ENCODE assay signal across 10 cellular contexts in the genomic region with DNA sequence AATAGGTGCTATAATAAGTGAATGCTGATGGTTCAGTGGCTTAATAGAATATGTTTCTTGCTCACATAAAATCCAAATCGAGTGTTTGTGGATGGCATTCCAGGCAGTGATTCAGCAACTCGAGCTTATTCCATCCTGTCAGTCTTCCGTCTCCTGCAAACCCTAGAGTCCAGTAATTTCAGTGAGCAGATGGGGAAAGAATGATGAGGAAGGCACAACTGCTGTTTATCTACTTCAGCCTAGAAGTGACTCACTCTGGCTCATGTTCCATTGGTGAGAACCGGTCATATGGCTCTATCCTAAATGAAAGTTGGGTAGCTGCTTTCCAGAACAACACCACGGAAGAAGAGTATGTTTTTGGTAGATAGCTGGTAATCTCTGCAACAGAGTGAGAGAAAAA.
DNase-seq lines count a peak whose midpoint lies in the region; ATAC-seq and TF ChIP-seq lines count a peak whose summit lies in the region.
"Had no signal": no experiment of that assay in that cellular context is flagged by ENCODE, and none has a peak within 500 bp of the region (broad histone marks: within the 10 kb centered on the region; RNA-seq: fewer than 3 reads in every experiment).

No MANE protein-coding gene starts in this region.

- DNase-seq in HFFc6 = peak; percentile 41
- DNase-seq in glomerular visceral epithelial cell (ENCODE audit: extremely low spot score) = peak; percentile 50
- peak; percentile 16 for DNase-seq in thoracic aorta (ENCODE audit: low spot score)
- DNase-seq in NCI-H1105 (lab: John Stamatoyannopoulos, UW) = no peak
- DNase-seq: NCI-H1417 treated with DMSO at 0.1 percent for 48 hours; stimulated activated CD4-positive, alpha-beta T cell treated with anti-CD3 and anti-CD28 coated beads, Interleukin-15, amount 100 ng/mL, for 24 hours had no signal

- peak overlapping the region; percentile 41 for H3K4me3 ChIP-seq in thoracic aorta

- H3K4me3 Mint-ChIP-seq in HFFc6 = no peak overlapping the region; the same call in 1 of the 2 replicates
- H3K4me3 Mint-ChIP-seq: memory B cell had no signal

- H3K4me1 Mint-ChIP-seq in HFFc6 (ENCODE audit: low read depth) = peaks cover 9% of the 10 kb centered on the region; the same call in 1 of the 2 replicates
- H3K4me1 Mint-ChIP-seq: memory B cell had no signal

- no peaks in the 10 kb centered on the region for H3K36me3 ChIP-seq in thoracic aorta

- no peaks in the 10 kb centered on the region for H3K27me3 ChIP-seq in thoracic aorta (replicated peaks; ENCODE audit: insufficient read depth)

- TF ChIP-seq CTCF in HFFc6 (IDR thresholded peaks at IDR 0.05) = no peak
- TF ChIP-seq CTCF in thoracic aorta (IDR thresholded peaks at IDR 0.05) = no peak

- H3K36me3 Mint-ChIP-seq in HFFc6 (ENCODE audit: low read depth) = no peaks in the 10 kb centered on the region
- H3K36me3 Mint-ChIP-seq: memory B cell had no signal

- peak overlapping the region; percentile 39 to 57 for H3K27ac ChIP-seq in thoracic aorta

- peaks cover 17% of the 10 kb centered on the region; the same call in 1 of the 2 replicates for H3K9me3 Mint-ChIP-seq in HFFc6

- H3K27ac Mint-ChIP-seq in HFFc6 = no peak overlapping the region
- H3K27ac Mint-ChIP-seq: memory B cell had no signal

- peak; percentile 94 for ATAC-seq in SK-N-SH treated with all-trans-retinoic acid at 6 μM for 48 hours
- ATAC-seq in thoracic aorta (ENCODE audit: insufficient number of reproducible peaks, low FRiP score, low read depth) = peak; percentile 97
- no peak for ATAC-seq in HG03457 (IDR thresholded peaks at IDR 0.05; ENCODE audit: unreplicated experiment)
- no peak for ATAC-seq in GM21825 (IDR thresholded peaks at IDR 0.05; ENCODE audit: unreplicated experiment)

- no peaks in the 10 kb centered on the region for H3K9me3 ChIP-seq in thoracic aorta

- peaks cover 7 to 20% of the 10 kb centered on the region in 2 donors for H3K4me1 ChIP-seq in thoracic aorta (ENCODE audit: control insufficient read depth in 1 of 2, low read depth in 2 of 2)

- H3K27me3 Mint-ChIP-seq in HFFc6 (ENCODE audit: insufficient read depth) = no peaks in the 10 kb centered on the region; the same call in 1 of the 2 replicates
- H3K27me3 Mint-ChIP-seq: memory B cell had no signal

TF ChIP-seq in SK-N-SH treated with all-trans-retinoic acid at 6 μM for 48 hours, 23 proteins besides CTCF, POLR2A, EP300 and RAD21:
- TF ChIP-seq GLIS3 (CRISPR knock-in tag; IDR thresholded peaks at IDR 0.05) (no peak), OSR1 (CRISPR knock-in tag; IDR thresholded peaks at IDR 0.05) (no peak), ZFP30 (CRISPR knock-in tag; IDR thresholded peaks at IDR 0.05) (no peak), ZNF70 (CRISPR knock-in tag; IDR thresholded peaks at IDR 0.05) (no peak), RARB (CRISPR knock-in tag; IDR thresholded peaks at IDR 0.05) (no peak), TCF4 (CRISPR knock-in tag; IDR thresholded peaks at IDR 0.05; ENCODE audit: borderline replicate concordance) (no peak)
- TF ChIP-seq, protein P1, sequence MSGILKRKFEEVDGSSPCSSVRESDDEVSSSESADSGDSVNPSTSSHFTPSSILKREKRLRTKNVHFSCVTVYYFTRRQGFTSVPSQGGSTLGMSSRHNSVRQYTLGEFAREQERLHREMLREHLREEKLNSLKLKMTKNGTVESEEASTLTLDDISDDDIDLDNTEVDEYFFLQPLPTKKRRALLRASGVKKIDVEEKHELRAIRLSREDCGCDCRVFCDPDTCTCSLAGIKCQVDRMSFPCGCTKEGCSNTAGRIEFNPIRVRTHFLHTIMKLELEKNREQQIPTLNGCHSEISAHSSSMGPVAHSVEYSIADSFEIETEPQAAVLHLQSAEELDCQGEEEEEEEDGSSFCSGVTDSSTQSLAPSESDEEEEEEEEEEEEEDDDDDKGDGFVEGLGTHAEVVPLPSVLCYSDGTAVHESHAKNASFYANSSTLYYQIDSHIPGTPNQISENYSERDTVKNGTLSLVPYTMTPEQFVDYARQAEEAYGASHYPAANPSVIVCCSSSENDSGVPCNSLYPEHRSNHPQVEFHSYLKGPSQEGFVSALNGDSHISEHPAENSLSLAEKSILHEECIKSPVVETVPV (CRISPR knock-in tag; IDR thresholded peaks at IDR 0.05) = no peak
- TF ChIP-seq, protein P2, sequence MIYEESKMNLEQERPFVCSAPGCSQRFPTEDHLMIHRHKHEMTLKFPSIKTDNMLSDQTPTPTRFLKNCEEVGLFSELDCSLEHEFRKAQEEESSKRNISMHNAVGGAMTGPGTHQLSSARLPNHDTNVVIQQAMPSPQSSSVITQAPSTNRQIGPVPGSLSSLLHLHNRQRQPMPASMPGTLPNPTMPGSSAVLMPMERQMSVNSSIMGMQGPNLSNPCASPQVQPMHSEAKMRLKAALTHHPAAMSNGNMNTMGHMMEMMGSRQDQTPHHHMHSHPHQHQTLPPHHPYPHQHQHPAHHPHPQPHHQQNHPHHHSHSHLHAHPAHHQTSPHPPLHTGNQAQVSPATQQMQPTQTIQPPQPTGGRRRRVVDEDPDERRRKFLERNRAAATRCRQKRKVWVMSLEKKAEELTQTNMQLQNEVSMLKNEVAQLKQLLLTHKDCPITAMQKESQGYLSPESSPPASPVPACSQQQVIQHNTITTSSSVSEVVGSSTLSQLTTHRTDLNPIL (CRISPR knock-in tag; IDR thresholded peaks at IDR 0.05; ENCODE audit: low read depth) = no peak

Comparison
In these comparisons a context has a peak if more than half of its experiments do, and no peak if none do; other contexts are left out.
1. ATAC-seq: peak in SK-N-SH treated with all-trans-retinoic acid at 6 μM for 48 hours (single experiment) and thoracic aorta (single experiment); none in HG03457 (single experiment) and GM21825 (single experiment).